Comparison of ENCODE assay signal across 8 cellular contexts in the genomic region with DNA sequence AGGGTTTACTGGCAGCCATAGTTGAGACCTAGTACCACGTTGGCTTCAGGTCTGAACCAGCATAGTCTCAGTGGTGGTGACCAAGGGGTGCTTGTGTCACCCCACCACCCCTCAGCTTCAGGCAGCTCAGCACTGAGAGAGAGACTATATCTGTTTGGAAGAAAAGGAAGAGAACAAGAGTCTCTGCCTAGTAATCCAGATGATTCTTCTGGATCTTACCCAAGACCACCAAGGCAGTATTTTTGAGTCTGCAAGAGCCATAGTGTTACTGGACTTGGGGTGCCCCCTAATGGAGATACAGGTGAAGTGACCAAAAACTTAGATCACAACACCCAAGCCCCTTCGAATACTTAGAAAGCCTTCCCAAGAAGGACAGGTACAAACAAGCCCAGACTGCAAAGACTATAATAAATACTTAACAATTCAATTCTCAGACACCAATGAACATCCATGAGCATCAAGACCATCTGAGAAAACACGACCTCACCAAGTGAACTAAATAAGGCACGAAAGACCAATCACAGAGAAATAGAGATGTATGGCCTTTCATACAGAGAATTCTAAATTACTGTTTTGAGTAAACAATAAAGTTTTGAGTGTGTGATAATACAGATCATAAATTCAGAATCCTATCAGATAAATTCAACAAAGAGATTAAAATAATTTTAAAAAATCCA.
DNase-seq lines count a peak whose midpoint lies in the region; ATAC-seq and TF ChIP-seq lines count a peak whose summit lies in the region.

No MANE protein-coding gene starts in this region.

- TF ChIP-seq POLR2A in spleen (IDR thresholded peaks at IDR 0.05): no peak

- no peak overlapping the region for H3K9ac ChIP-seq in GM23248

- peak; percentile 72 for TF ChIP-seq CTCF in glutamatergic neuron (IDR thresholded peaks at IDR 0.05; ENCODE audit: partially characterized antibody, unreplicated experiment)
- TF ChIP-seq CTCF in spleen (IDR thresholded peaks at IDR 0.05 in 8 of 11, conservative IDR thresholded peaks at IDR 0.05 in 3 of 11): peak in 9 of 11 experiments; percentile 21 to 76 (median 65)
- no peak for TF ChIP-seq CTCF in omental fat pad (IDR thresholded peaks at IDR 0.05)

- H3K27me3 ChIP-seq in GM23248 (replicated peaks; ENCODE audit: insufficient read depth) (no peaks in the 10 kb centered on the region), spleen (replicated peaks in 1 of 7) (no peaks in the 10 kb centered on the region)

- no peaks in the 10 kb centered on the region for H3K9me3 ChIP-seq in GM23248 (ENCODE audit: low read depth)
- H3K9me3 ChIP-seq in spleen: peaks cover 0 to 12% (median 0%) of the 10 kb centered on the region in 8 donors

- H3K4me1 Mint-ChIP-seq in activated T-helper 2 cell treated with anti-CD3 and anti-CD28 coated beads, Interferon-gamma antibody, Interleukin-2, Interleukin-4, amounts not matched to agents 10 μg/mL and 5 μg/mL and 100 μg/mL, durations not matched to agents 14 hours and 24 hours and 36 hours (ENCODE audit: low read depth): no peaks in the 10 kb centered on the region
- H3K4me1 Mint-ChIP-seq in glutamatergic neuron (ENCODE audit: low read depth, unreplicated experiment): peaks cover 26% of the 10 kb centered on the region

- intact Hi-C loops in activated T-helper 2 cell treated with anti-CD3 and anti-CD28 coated beads, Interferon-gamma antibody, Interleukin-2, Interleukin-4, amounts not matched to agents 10 μg/mL and 5 μg/mL and 100 μg/mL, durations not matched to agents 14 hours and 24 hours and 36 hours (cut with micrococcal nuclease): loop anchor here (1.0 to 5.0 kb wide), 4 partner anchors 141 to 302 kb away; partner anchors contain the start of gene TMBIM4
- intact Hi-C loops in spleen (cut with DNase I; ENCODE audit: low total_unique reads): no loop called here

- peaks cover 19% of the 10 kb centered on the region for H3K27me3 Mint-ChIP-seq in activated T-helper 2 cell treated with anti-CD3 and anti-CD28 coated beads, Interferon-gamma antibody, Interleukin-2, Interleukin-4, amounts not matched to agents 10 μg/mL and 5 μg/mL and 100 μg/mL, durations not matched to agents 14 hours and 24 hours and 36 hours (ENCODE audit: low read depth)
- H3K27me3 Mint-ChIP-seq in glutamatergic neuron (ENCODE audit: unreplicated experiment): peaks cover 2% of the 10 kb centered on the region

- no peaks in the 10 kb centered on the region for H3K9me3 Mint-ChIP-seq in activated T-helper 2 cell treated with anti-CD3 and anti-CD28 coated beads, Interferon-gamma antibody, Interleukin-2, Interleukin-4, amounts not matched to agents 10 μg/mL and 5 μg/mL and 100 μg/mL, durations not matched to agents 14 hours and 24 hours and 36 hours
- peaks cover 4% of the 10 kb centered on the region for H3K9me3 Mint-ChIP-seq in glutamatergic neuron (ENCODE audit: unreplicated experiment)

- H3K79me2 ChIP-seq in GM23248 (ENCODE audit: insufficient read depth): no peaks in the 10 kb centered on the region

- no peak overlapping the region for H3K4me3 Mint-ChIP-seq in activated T-helper 2 cell treated with anti-CD3 and anti-CD28 coated beads, Interferon-gamma antibody, Interleukin-2, Interleukin-4, amounts not matched to agents 10 μg/mL and 5 μg/mL and 100 μg/mL, durations not matched to agents 14 hours and 24 hours and 36 hours (ENCODE audit: low read depth)
- no peak overlapping the region for H3K4me3 Mint-ChIP-seq in glutamatergic neuron (ENCODE audit: unreplicated experiment)

- H3K4me3 ChIP-seq in GM23248: no peak overlapping the region
- no peak overlapping the region for H3K4me3 ChIP-seq in spleen

- no peaks in the 10 kb centered on the region for H3F3A ChIP-seq in GM23248 (ENCODE audit: insufficient read depth)

- peaks cover 8% of the 10 kb centered on the region for H3K4me1 ChIP-seq in GM23248 (ENCODE audit: insufficient read depth)
- peaks cover 0 to 13% (median 3%) of the 10 kb centered on the region in 6 donors for H3K4me1 ChIP-seq in spleen

- no peak overlapping the region for H3K27ac ChIP-seq in GM23248
- peak overlapping the region in 1 of 8 donors; percentile 36 for H3K27ac ChIP-seq in spleen

- 63 to 64% methylated on average over 4 of the region's 4 CpGs for WGBS in GM23248 (ENCODE audit: low coverage in 1 of 2, low lambda C conversion rate in 2 of 2, missing lambda C conversion rate in 2 of 2), 2 experiments
- WGBS in spleen, 5 donors: 64 to 79% (median 78%) methylated on average over 4 of the region's 4 CpGs

- no peaks in the 10 kb centered on the region for H3K9me2 ChIP-seq in GM23248 (ENCODE audit: insufficient read depth)

- H3K36me3 ChIP-seq in GM23248 (ENCODE audit: low read depth): no peaks in the 10 kb centered on the region
- H3K36me3 ChIP-seq in spleen: no peaks in the 10 kb centered on the region

- in situ Hi-C loops in Caki2 (cut with HindIII; ENCODE audit: low pct_unique_long_range_greater_than_20kb, low sequenced_read_pairs): no loop called here
- in situ Hi-C loops in GM23248 (cut with MboI): loop anchor here (10.0 kb wide), 1 partner anchor 265 kb away; no protein-coding TSS in a partner anchor

- ATAC-seq in omental fat pad (ENCODE audit: low FRiP score) (no peak), GM18861 (IDR thresholded peaks at IDR 0.05; ENCODE audit: unreplicated experiment) (no peak)

- H3K4me2 ChIP-seq in GM23248 (ENCODE audit: unreplicated experiment): no peak overlapping the region

- DNase-seq in Caki2 (ENCODE audit: low read depth) (peak; percentile 29), GM23248 (peak; percentile 62), NCI-H69 (lab: John Stamatoyannopoulos, UW) (peak; percentile 33), glutamatergic neuron (no peak), spleen (no peak), omental fat pad (ENCODE audit: low spot score) (no peak)
- peak; percentile 26 for DNase-seq in activated T-helper 2 cell treated with anti-CD3 and anti-CD28 coated beads, Interferon-gamma antibody, Interleukin-2, Interleukin-4, amounts not matched to agents 10 μg/mL and 5 μg/mL and 100 μg/mL, durations not matched to agents 14 hours and 24 hours and 36 hours (ENCODE audit: low spot score)

- no peak overlapping the region for H2AFZ ChIP-seq in GM23248

- no peaks in the 10 kb centered on the region for H4K20me1 ChIP-seq in GM23248 (ENCODE audit: insufficient read depth)

- H3K36me3 Mint-ChIP-seq in activated T-helper 2 cell treated with anti-CD3 and anti-CD28 coated beads, Interferon-gamma antibody, Interleukin-2, Interleukin-4, amounts not matched to agents 10 μg/mL and 5 μg/mL and 100 μg/mL, durations not matched to agents 14 hours and 24 hours and 36 hours (ENCODE audit: low read depth): no peaks in the 10 kb centered on the region
- H3K36me3 Mint-ChIP-seq in glutamatergic neuron (ENCODE audit: unreplicated experiment): peaks cover 8% of the 10 kb centered on the region

- H3K27ac Mint-ChIP-seq in activated T-helper 2 cell treated with anti-CD3 and anti-CD28 coated beads, Interferon-gamma antibody, Interleukin-2, Interleukin-4, amounts not matched to agents 10 μg/mL and 5 μg/mL and 100 μg/mL, durations not matched to agents 14 hours and 24 hours and 36 hours: no peak overlapping the region
- H3K27ac Mint-ChIP-seq in glutamatergic neuron (ENCODE audit: unreplicated experiment): peak overlapping the region; percentile 33

Comparison
In these comparisons a context has a peak if more than half of its experiments do, and no peak if none do; other contexts are left out.
1. DNase-seq: peak in Caki2 (single experiment), GM23248 (single experiment), NCI-H69 (single experiment) and activated T-helper 2 cell treated with anti-CD3 and anti-CD28 coated beads, Interferon-gamma antibody, Interleukin-2, Interleukin-4, amounts not matched to agents 10 μg/mL and 5 μg/mL and 100 μg/mL, durations not matched to agents 14 hours and 24 hours and 36 hours (single experiment); none in glutamatergic neuron (single experiment), spleen (single experiment) and omental fat pad (single experiment).
2. CTCF ChIP-seq: peak in glutamatergic neuron (single experiment) and spleen (9 of 11); none in omental fat pad (0 of 3).